Comparison of ENCODE assay signal across 12 cellular contexts in the genomic region with DNA sequence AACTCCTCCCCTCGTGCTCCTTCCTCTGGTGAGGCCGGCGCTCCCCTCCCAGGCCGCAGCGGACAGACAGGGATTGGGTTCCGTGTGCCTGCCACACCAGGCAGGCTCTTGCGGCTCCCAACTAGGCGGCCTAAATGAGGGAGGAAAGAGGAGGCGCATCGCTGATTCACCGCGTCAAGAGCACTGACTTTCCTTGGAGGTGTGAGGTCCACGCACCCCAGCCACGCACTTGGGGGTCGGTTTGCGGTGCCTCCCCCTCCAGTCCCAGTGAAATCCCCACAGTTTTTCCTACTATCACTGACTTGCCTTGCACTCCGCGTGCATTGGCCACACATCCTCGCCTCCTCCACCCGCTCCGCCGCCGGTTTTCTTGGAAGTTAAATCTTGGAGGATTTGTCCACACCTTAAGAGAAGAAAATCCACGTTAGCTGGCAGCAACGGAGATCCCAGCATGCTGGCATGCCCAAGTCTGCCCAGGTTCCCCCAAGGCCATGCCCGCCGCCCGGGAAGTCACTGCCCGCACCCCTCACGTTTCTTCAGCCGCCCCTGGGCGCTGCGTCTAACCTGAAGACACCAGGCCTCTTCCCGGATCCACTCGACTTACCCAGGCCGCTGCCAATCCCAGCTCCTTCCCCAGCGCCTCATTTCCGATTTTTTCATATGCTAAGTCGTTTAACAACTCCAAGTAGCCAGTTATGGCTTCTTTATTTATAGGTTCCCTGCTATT. TPM values are rescaled to one million over a fixed set of nuclear protein-coding genes. Genes with fewer than 3 reads are reported as not detected.
DNase-seq lines count a peak whose midpoint lies in the region; ATAC-seq and TF ChIP-seq lines count a peak whose summit lies in the region.
"Had no signal": no experiment of that assay in that cellular context is flagged by ENCODE, and none has a peak within 500 bp of the region (broad histone marks: within the 10 kb centered on the region; RNA-seq: fewer than 3 reads in every experiment).

No MANE protein-coding gene starts in this region.

- H3K36me3 Mint-ChIP-seq in Caco-2 (ENCODE audit: insufficient read depth, unreplicated experiment) (no peaks in the 10 kb centered on the region), neural crest cell (ENCODE audit: low read depth) (peaks cover 11% of the 10 kb centered on the region)
- H3K36me3 Mint-ChIP-seq in effector memory CD8-positive, alpha-beta T cell (ENCODE audit: insufficient read depth), result peaks cover 54% of the 10 kb centered on the region

- no TSS peak for BruUV-seq in Caco-2 (replicated peaks; lab: Mats Ljungman, UMichigan)

- peak overlapping the region; percentile 39; the same call in 1 of the 2 replicates for H3K4me2 ChIP-seq in MM.1S (ENCODE audit: low read depth, low read length)

- H3K27me3 ChIP-seq in Caco-2 (replicated peaks; ENCODE audit: control insufficient read depth, insufficient read depth, low read length) (no peaks in the 10 kb centered on the region), MM.1S (replicated peaks; ENCODE audit: insufficient read depth, low read length) (no peaks in the 10 kb centered on the region)

- peak overlapping the region; percentile 70 for H3K4me3 Mint-ChIP-seq in Caco-2 (ENCODE audit: unreplicated experiment)
- H3K4me3 Mint-ChIP-seq in effector memory CD8-positive, alpha-beta T cell, result peak overlapping the region; percentile 76 to 78
- H3K4me3 Mint-ChIP-seq in neural crest cell, result peak overlapping the region; percentile 87

- H4K20me1 ChIP-seq in MM.1S (ENCODE audit: insufficient read depth, low read length), result no peaks in the 10 kb centered on the region

- H3K9me3 Mint-ChIP-seq in Caco-2 (ENCODE audit: unreplicated experiment), result no peaks in the 10 kb centered on the region
- peaks cover 2 to 7% of the 10 kb centered on the region in 2 donors for H3K9me3 Mint-ChIP-seq in effector memory CD8-positive, alpha-beta T cell
- no peaks in the 10 kb centered on the region for H3K9me3 Mint-ChIP-seq in neural crest cell

- H3K9ac ChIP-seq in MM.1S (ENCODE audit: low read length), result no peak overlapping the region

- intact Hi-C loops in Caco-2 (cut with micrococcal nuclease; ENCODE audit: unreplicated experiment), result loop anchor here (10.0 kb wide), 1 partner anchor 214 kb away; no protein-coding TSS in a partner anchor

- H3K36me3 ChIP-seq in Caco-2 (ENCODE audit: control insufficient read depth, insufficient read depth, low read length) (no peaks in the 10 kb centered on the region), MM.1S (replicated peaks; ENCODE audit: insufficient read depth, low read length) (no peaks in the 10 kb centered on the region)
- H3K36me3 ChIP-seq: stomach had no signal

- no peaks in the 10 kb centered on the region for H3K79me2 ChIP-seq in MM.1S (ENCODE audit: low read length)

- DNase-seq in Caco-2 (no peak), MM.1S (no peak), neural crest cell (ENCODE audit: low read depth, low spot score) (peak; percentile 25), H4 (ENCODE audit: low spot score) (no peak)
- no peak for DNase-seq in effector memory CD8-positive, alpha-beta T cell
- DNase-seq: foreskin melanocyte, HCEC 1CT, stomach had no signal

- H3K27ac Mint-ChIP-seq in Caco-2 (ENCODE audit: unreplicated experiment) (no peak overlapping the region), neural crest cell (ENCODE audit: unreplicated experiment) (no peak overlapping the region)
- H3K27ac Mint-ChIP-seq in effector memory CD8-positive, alpha-beta T cell, result peak overlapping the region; percentile 41 to 87

- 0 out of 2 replicates have a peak, but pooled peaks cover 3% of the 10 kb centered on the region for H3K4me1 ChIP-seq in Caco-2
- 0 out of 2 replicates have a peak, but pooled peaks cover 3% of the 10 kb centered on the region for H3K4me1 ChIP-seq in MM.1S (ENCODE audit: low read length)

- H2AFZ ChIP-seq in MM.1S (ENCODE audit: low read length), result 0 out of 2 replicates have a peak overlapping the region, but pooled peaks have one; percentile 57

- H3K4me1 Mint-ChIP-seq in Caco-2 (ENCODE audit: low read depth, unreplicated experiment) (no peaks in the 10 kb centered on the region), neural crest cell (peaks cover 54% of the 10 kb centered on the region)
- peaks cover 13 to 22% of the 10 kb centered on the region in 2 donors for H3K4me1 Mint-ChIP-seq in effector memory CD8-positive, alpha-beta T cell (ENCODE audit: low read depth in 2 of 2)

- H3K9me2 ChIP-seq in MM.1S (replicated peaks; ENCODE audit: insufficient read depth, low read length), result no peaks in the 10 kb centered on the region

- H3F3A ChIP-seq in MM.1S (ENCODE audit: insufficient read depth, low read length), result no peaks in the 10 kb centered on the region

- H3K27me3 Mint-ChIP-seq in Caco-2 (ENCODE audit: insufficient read depth, unreplicated experiment) (peaks cover 23% of the 10 kb centered on the region), neural crest cell (ENCODE audit: low read depth) (peaks cover 79% of the 10 kb centered on the region)
- H3K27me3 Mint-ChIP-seq in effector memory CD8-positive, alpha-beta T cell, result peaks cover 59 to 66% of the 10 kb centered on the region in 2 donors

- H3K4me3 ChIP-seq in Caco-2 (ENCODE audit: low read depth, low read length) (no peak overlapping the region), MM.1S (ENCODE audit: low read length) (no peak overlapping the region)

- POLR2A ChIA-PET in Caco-2 (lab: Charles Lee), result no interaction called here

- no peak for ATAC-seq in effector memory CD8-positive, alpha-beta T cell (replicated peaks)
- ATAC-seq in GM18867 (IDR thresholded peaks at IDR 0.05; ENCODE audit: unreplicated experiment) (no peak), HG02973 (IDR thresholded peaks at IDR 0.05; ENCODE audit: unreplicated experiment) (no peak), GM19452 (IDR thresholded peaks at IDR 0.05; ENCODE audit: unreplicated experiment) (no peak)

- CTCF ChIA-PET in Caco-2 (lab: Charles Lee), result interaction anchor here (0.5 kb wide), 1 partner anchor 592 kb away, joined by 4 read pairs; no protein-coding TSS in a partner anchor

- no peak overlapping the region for H3K27ac ChIP-seq in MM.1S (ENCODE audit: low read length)

- no peaks in the 10 kb centered on the region for H3K9me3 ChIP-seq in Caco-2
- H3K9me3 ChIP-seq in MM.1S (replicated peaks; ENCODE audit: insufficient read depth, low read length), result no peaks in the 10 kb centered on the region

- TF ChIP-seq CTCF in Caco-2 (IDR thresholded peaks at IDR 0.05; ENCODE audit: insufficient read depth in 1 of 2, low read depth in 1 of 2, low read length in 1 of 2, severe bottlenecking in 1 of 2, unreplicated experiment in 1 of 2) (no peak), MM.1S (IDR thresholded peaks at IDR 0.05; ENCODE audit: low read length) (no peak), neural crest cell (conservative IDR thresholded peaks at IDR 0.05) (no peak)

RNA-seq across cellular contexts. Expression of a gene that starts 1.1 kb away (rescaled TPM):
- total RNA-seq in Caco-2 (2022), result not detected in 2 replicates
- 42.5 and 46.9 TPM in 2 replicates for total RNA-seq in neural crest cell
- total RNA-seq in H4 (2014; rRNA removed; shearing (Covaris generic)), result 0.06 and 0.53 TPM in 2 replicates
- total RNA-seq: mononuclear cell had no signal

RNA-seq across cellular contexts. Expression of a gene that starts 46.2 kb away (rescaled TPM):
- total RNA-seq in Caco-2 (2022), result 9.2 and 9.4 TPM in 2 replicates
- total RNA-seq in neural crest cell, result 26.0 and 26.9 TPM in 2 replicates
- total RNA-seq in H4 (2014; rRNA removed; shearing (Covaris generic)), result 33.9 and 42.3 TPM in 2 replicates

Comparison
In these comparisons a context has a peak if more than half of its experiments do, and no peak if none do; other contexts are left out.
1. H3K27ac Mint-ChIP-seq: peak in effector memory CD8-positive, alpha-beta T cell (2 of 2); none in Caco-2 (single experiment) and neural crest cell (single experiment).
2. RNA of a gene that starts 1.1 kb away (total RNA-seq): 42.5 to 46.9 TPM in neural crest cell; 0.06 to 0.53 TPM in H4 and not detected in Caco-2; every median in the first group is over 10 times any median in the second.
3. Peak in every context shown above with its lines, with median percentiles within 50 percentile points of each other: H3K4me3 Mint-ChIP-seq.